In genomic region chr18:53796042-53796729, GRCh38 we compare ENCODE assay signal across 8 cellular contexts.
DNase-seq lines count a peak whose midpoint lies in the region; ATAC-seq and TF ChIP-seq lines count a peak whose summit lies in the region.

No MANE protein-coding gene starts in this region.

- no peak overlapping the region for H2AK5ac ChIP-seq in mesendoderm (ENCODE audit: low read length)

- DNase-seq in SJSA1 (ENCODE audit: low read depth in 1 of 2, low spot score in 2 of 2) (peak; percentile 44 to 68), mesendoderm (peak; percentile 33), GM19238 (ENCODE audit: insufficient read length, low spot score) (no peak), NCI-H774 (lab: John Stamatoyannopoulos, UW) (no peak), head of caudate nucleus (no peak), uterus (no peak)

- H3K27me3 ChIP-seq in SJSA1 (replicated peaks) (no peaks in the 10 kb centered on the region), mesendoderm (ENCODE audit: insufficient read depth, low read length, poor library complexity) (no peaks in the 10 kb centered on the region), uterus (no peaks in the 10 kb centered on the region)

- no peak overlapping the region for H2BK15ac ChIP-seq in mesendoderm (replicated peaks; ENCODE audit: low read depth)

- H3K9me3 ChIP-seq in SJSA1 (replicated peaks) (no peaks in the 10 kb centered on the region; the same call in 1 of the 2 replicates), uterus (no peaks in the 10 kb centered on the region)

- TF ChIP-seq CTCF in uterus (IDR thresholded peaks at IDR 0.05) = no peak

- no CpG with 5 or more reads among the region's 1 CpG for WGBS in mesendoderm (ENCODE audit: extremely low coverage, insufficient coverage, low lambda C conversion rate)

- peaks cover 26% of the 10 kb centered on the region for H3K4me1 ChIP-seq in SJSA1 (replicated peaks)
- H3K4me1 ChIP-seq in mesendoderm (ENCODE audit: control insufficient read depth, low read depth, low read length) = no peaks in the 10 kb centered on the region
- no peaks in the 10 kb centered on the region for H3K4me1 ChIP-seq in uterus

- H2BK5ac ChIP-seq in mesendoderm (ENCODE audit: low read length) = no peak overlapping the region

- no peaks in the 10 kb centered on the region for H3K79me1 ChIP-seq in mesendoderm (ENCODE audit: low read length)

- no peak overlapping the region for H3K56ac ChIP-seq in mesendoderm (ENCODE audit: low read length)

- H4K8ac ChIP-seq in mesendoderm (ENCODE audit: low read depth, low read length) = no peak overlapping the region

- no peak overlapping the region for H4K5ac ChIP-seq in mesendoderm (ENCODE audit: low read length)

- H3K4me3 ChIP-seq in SJSA1 = no peak overlapping the region
- no peak overlapping the region for H3K4me3 ChIP-seq in mesendoderm (ENCODE audit: low read length)
- H3K4me3 ChIP-seq in uterus = no peak overlapping the region

- intact Hi-C loops in head of caudate nucleus (cut with DNase I) = no loop called here
- intact Hi-C loops in uterus (cut with DNase I; ENCODE audit: low total_unique reads) = no loop called here

- H3K27ac ChIP-seq in SJSA1 (peak overlapping the region; percentile 78), mesendoderm (ENCODE audit: low read depth, low read length) (no peak overlapping the region), uterus (no peak overlapping the region)

- H3K23ac ChIP-seq in mesendoderm (ENCODE audit: low read length) = no peak overlapping the region

- ATAC-seq in GM18511 (IDR thresholded peaks at IDR 0.05; ENCODE audit: unreplicated experiment) (peak; percentile 91), HG02852 (IDR thresholded peaks at IDR 0.05; ENCODE audit: unreplicated experiment) (peak; percentile 94)

- H2BK120ac ChIP-seq in mesendoderm (ENCODE audit: low read depth, low read length) = no peak overlapping the region

- no peak for TF ChIP-seq POLR2A in uterus (IDR thresholded peaks at IDR 0.05)

- H3K79me2 ChIP-seq in mesendoderm (ENCODE audit: control insufficient read depth, insufficient read depth, low read length) = no peaks in the 10 kb centered on the region

- no peak overlapping the region for H3K4me2 ChIP-seq in mesendoderm (ENCODE audit: low read length)

- no peak overlapping the region for H3K9ac ChIP-seq in mesendoderm (ENCODE audit: low read length)

- no peak overlapping the region for H3K18ac ChIP-seq in mesendoderm (ENCODE audit: low read length)

- H3K36me3 ChIP-seq in SJSA1 (no peaks in the 10 kb centered on the region), mesendoderm (ENCODE audit: control insufficient read depth, insufficient read depth, low read length) (no peaks in the 10 kb centered on the region), uterus (no peaks in the 10 kb centered on the region)

- H3K4ac ChIP-seq in mesendoderm (ENCODE audit: low read depth, low read length) = no peak overlapping the region

Comparison
In these comparisons a context has a peak if more than half of its experiments do, and no peak if none do; other contexts are left out.
1. DNase-seq: peak in SJSA1 (2 of 2) and mesendoderm (single experiment); none in GM19238 (single experiment), NCI-H774 (single experiment), head of caudate nucleus (0 of 42) and uterus (0 of 2).